ENCODE assay signal across 17 cellular contexts in genomic region chr11:35605691-35606090, GRCh38. TPM values are rescaled to one million over a fixed set of nuclear protein-coding genes. Genes with fewer than 3 reads are reported as not detected.
DNase-seq lines count a peak whose midpoint lies in the region; ATAC-seq and TF ChIP-seq lines count a peak whose summit lies in the region.
"Had no signal": no experiment of that assay in that cellular context is flagged by ENCODE, and none has a peak within 500 bp of the region (broad histone marks: within the 10 kb centered on the region; RNA-seq: fewer than 3 reads in every experiment).

No MANE protein-coding gene starts in this region.

- no peak overlapping the region for H3K4me3 Mint-ChIP-seq in mesothelial cell of epicardium
- H3K4me3 Mint-ChIP-seq: activated CD4-positive, alpha-beta memory T cell treated with anti-CD3 and anti-CD28 coated beads, Interleukin-2, amount 10 ng/mL, durations not matched to agents 7 days and 5 days; H9 had no signal

- no peaks in the 10 kb centered on the region for H3K36me3 Mint-ChIP-seq in mesothelial cell of epicardium

- no peak for ATAC-seq in GM19452 (IDR thresholded peaks at IDR 0.05; ENCODE audit: unreplicated experiment)

- no peak overlapping the region for H3K9ac ChIP-seq in skeletal muscle satellite cell (ENCODE audit: low read depth, low read length)

- no peak overlapping the region for H3K27ac Mint-ChIP-seq in mesothelial cell of epicardium
- H3K27ac Mint-ChIP-seq: activated CD4-positive, alpha-beta memory T cell treated with anti-CD3 and anti-CD28 coated beads, Interleukin-2, amount 10 ng/mL, durations not matched to agents 7 days and 5 days; H9 had no signal

- H3K9me3 Mint-ChIP-seq in mesothelial cell of epicardium = peaks cover 4% of the 10 kb centered on the region
- H3K9me3 Mint-ChIP-seq: activated CD4-positive, alpha-beta memory T cell treated with anti-CD3 and anti-CD28 coated beads, Interleukin-2, amount 10 ng/mL, durations not matched to agents 7 days and 5 days; H9 had no signal

- H3K27me3 Mint-ChIP-seq in mesothelial cell of epicardium (ENCODE audit: low read depth) = peaks cover 22% of the 10 kb centered on the region

- peak overlapping the region; percentile 1 for H3K4me2 ChIP-seq in skeletal muscle satellite cell (ENCODE audit: low read length)

- H3K9me3 ChIP-seq in skeletal muscle satellite cell (replicated peaks; ENCODE audit: low read length) = no peaks in the 10 kb centered on the region
- H3K9me3 ChIP-seq: breast epithelium, lower lobe of right lung, spleen, stomach had no signal

- H3K4me3 ChIP-seq in choroid plexus epithelial cell (ENCODE audit: low read depth, low read length) (no peak overlapping the region), skeletal muscle satellite cell (ENCODE audit: low read length) (no peak overlapping the region)
- H3K4me3 ChIP-seq: breast epithelium, lower lobe of right lung, SK-N-MC, spleen, stomach had no signal

- H3K36me3 ChIP-seq in skeletal muscle satellite cell (ENCODE audit: insufficient read depth, low read length) = no peaks in the 10 kb centered on the region
- H3K36me3 ChIP-seq: breast epithelium, lower lobe of right lung, spleen, stomach had no signal

- TF ChIP-seq CTCF in choroid plexus epithelial cell (conservative IDR thresholded peaks at IDR 0.05; ENCODE audit: low read depth, low read length) (no peak), mesothelial cell of epicardium (IDR thresholded peaks at IDR 0.05; ENCODE audit: unreplicated experiment) (no peak)

- H3K27me3 ChIP-seq in skeletal muscle satellite cell (ENCODE audit: control insufficient read depth, insufficient read depth, low read length) = peaks cover 11% of the 10 kb centered on the region
- H3K27me3 ChIP-seq: breast epithelium had no signal

- peaks cover 10% of the 10 kb centered on the region for H3K4me1 Mint-ChIP-seq in mesothelial cell of epicardium
- H3K4me1 Mint-ChIP-seq: activated CD4-positive, alpha-beta memory T cell treated with anti-CD3 and anti-CD28 coated beads, Interleukin-2, amount 10 ng/mL, durations not matched to agents 7 days and 5 days had no signal

- DNase-seq in NCI-H1092 treated with DMSO at 0.1 percent for 48 hours (lab: John Stamatoyannopoulos, UW) = peak; percentile 9
- no peak for DNase-seq in NCI-H1092 (lab: John Stamatoyannopoulos, UW)
- peak; percentile 49 for DNase-seq in choroid plexus epithelial cell (ENCODE audit: low read depth)
- peak; percentile 34 to 65 for DNase-seq in hippocampal formation (lab: John Stamatoyannopoulos, UW)
- no peak for DNase-seq in mesothelial cell of epicardium (ENCODE audit: low spot score in 2 of 2, unreplicated experiment in 2 of 2)
- DNase-seq in COR-L47 (lab: John Stamatoyannopoulos, UW) = no peak
- DNase-seq: activated CD4-positive, alpha-beta memory T cell treated with anti-CD3 and anti-CD28 coated beads, Interleukin-2, amount 10 ng/mL, durations not matched to agents 7 days and 5 days; GF-D8; H9; lower lobe of right lung; NCI-H2029 treated with DMSO at 0.1 percent for 48 hours; spleen; stomach had no signal

- peaks cover 9% of the 10 kb centered on the region for H3K4me1 ChIP-seq in skeletal muscle satellite cell (ENCODE audit: control insufficient read depth, insufficient read depth, low read length)
- H3K4me1 ChIP-seq: breast epithelium, lower lobe of right lung, spleen, stomach had no signal

RNA-seq across cellular contexts. Expression of gene FJX1, which starts 12.6 kb away (rescaled TPM):
- 56.0 and 74.5 TPM in 2 replicates for total RNA-seq in skeletal muscle satellite cell (2012; rRNA removed)
- total RNA-seq in mesothelial cell of epicardium = 70.7 to 73.1 TPM (median 72.8 TPM) in 3 replicates

RNA-seq across cellular contexts. Expression of gene TRIM44, which starts 56.9 kb away (rescaled TPM):
- total RNA-seq in skeletal muscle satellite cell (2012; rRNA removed) = 16.8 and 21.8 TPM in 2 replicates
- total RNA-seq in mesothelial cell of epicardium = 81.2 to 88.2 TPM (median 86.6 TPM) in 3 replicates

Comparison
In these comparisons a context has a peak if more than half of its experiments do, and no peak if none do; other contexts are left out.
1. DNase-seq: peak in NCI-H1092 treated with DMSO at 0.1 percent for 48 hours (single experiment), choroid plexus epithelial cell (single experiment) and hippocampal formation (2 of 2); none in NCI-H1092 (single experiment), mesothelial cell of epicardium (0 of 2) and COR-L47 (single experiment).